ENCODE assay signal across 1 cellular context in genomic region chr6:34583461-34583860, GRCh38.
TF ChIP-seq lines count a peak whose summit lies in the region.

No MANE protein-coding gene starts in this region.

TF ChIP-seq in K562, 482 proteins besides CTCF, POLR2A, EP300 and RAD21:
- peak; percentile 53; the same call in 1 of the 2 replicates for TF ChIP-seq TFAP4 (CRISPR knock-in tag; IDR thresholded peaks at IDR 0.05; ENCODE audit: borderline replicate concordance)
- peak; percentile 28 to 85 (median 43) for TF ChIP-seq YY1 (IDR thresholded peaks at IDR 0.05; ENCODE audit: borderline replicate concordance in 1 of 3, control insufficient read depth in 1 of 3, extremely low read depth in 1 of 3, insufficient read depth in 3 of 3, insufficient read length in 1 of 3, insufficient replicate concordance in 2 of 3, low read depth in 1 of 3, low read length in 2 of 3)
- peak; percentile 58; the same call in 1 of the 2 replicates for TF ChIP-seq POLR2G (IDR thresholded peaks at IDR 0.05; ENCODE audit: low read depth, low read length)
- no peak for TF ChIP-seq CHD2 (IDR thresholded peaks at IDR 0.05; ENCODE audit: low read depth, low read length)
- TF ChIP-seq, protein P1, sequence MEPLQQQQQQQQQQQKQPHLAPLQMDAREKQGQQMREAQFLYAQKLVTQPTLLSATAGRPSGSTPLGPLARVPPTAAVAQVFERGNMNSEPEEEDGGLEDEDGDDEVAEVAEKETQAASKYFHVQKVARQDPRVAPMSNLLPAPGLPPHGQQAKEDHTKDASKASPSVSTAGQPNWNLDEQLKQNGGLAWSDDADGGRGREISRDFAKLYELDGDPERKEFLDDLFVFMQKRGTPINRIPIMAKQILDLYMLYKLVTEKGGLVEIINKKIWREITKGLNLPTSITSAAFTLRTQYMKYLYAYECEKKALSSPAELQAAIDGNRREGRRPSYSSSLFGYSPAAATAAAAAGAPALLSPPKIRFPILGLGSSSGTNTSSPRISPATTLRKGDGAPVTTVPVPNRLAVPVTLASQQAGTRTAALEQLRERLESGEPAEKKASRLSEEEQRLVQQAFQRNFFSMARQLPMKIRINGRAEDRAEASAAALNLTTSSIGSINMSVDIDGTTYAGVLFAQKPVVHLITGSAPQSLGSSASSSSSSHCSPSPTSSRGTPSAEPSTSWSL (CRISPR knock-in tag; IDR thresholded peaks at IDR 0.05; ENCODE audit: borderline replicate concordance), result no peak
- TF ChIP-seq ATF1 (CRISPR knock-in tag; IDR thresholded peaks at IDR 0.05), result no peak
- TF ChIP-seq ATF1 (tag; IDR thresholded peaks at IDR 0.05), result no peak
- TF ChIP-seq CBFB (CRISPR knock-in tag; IDR thresholded peaks at IDR 0.05), result peak; percentile 57; the same call in 1 of the 2 replicates
- TF ChIP-seq RBM22 (IDR thresholded peaks at IDR 0.05; ENCODE audit: low read depth, low read length, poor library complexity, severe bottlenecking), result peak; percentile 49
- 0 out of 4 replicates have a peak, but pooled peaks of 1 of the 2 experiments have one; percentile 12 for TF ChIP-seq MAZ (CRISPR knock-in tag; conservative IDR thresholded peaks at IDR 0.05 in 1 of 2, IDR thresholded peaks at IDR 0.05 in 1 of 2)
- no peak for TF ChIP-seq GTF2A2 (tag; IDR thresholded peaks at IDR 0.05)
